Comparison of ENCODE assay signal across 34 cellular contexts in the genomic region with DNA sequence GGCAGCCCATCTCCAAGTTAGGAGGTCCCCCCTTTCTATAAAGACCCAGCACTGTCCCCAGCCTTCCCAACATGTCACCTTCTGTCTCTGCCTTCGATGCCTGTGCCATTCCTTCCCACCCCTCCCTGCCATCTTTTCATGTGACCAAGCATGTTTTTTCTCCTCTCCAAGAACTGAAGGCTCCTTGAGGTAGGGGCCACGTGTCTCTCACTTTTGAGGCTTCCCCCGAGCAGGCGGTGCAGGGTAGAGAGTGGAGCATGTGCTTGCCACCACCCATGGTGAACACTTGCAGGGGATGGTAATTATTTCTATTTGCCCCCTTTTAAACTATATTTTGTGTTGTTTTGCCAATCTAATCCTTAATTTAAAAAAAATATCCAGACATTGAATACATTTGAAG.
DNase-seq lines count a peak whose midpoint lies in the region; ATAC-seq, FAIRE-seq and TF ChIP-seq lines count a peak whose summit lies in the region.
"Had no signal": no experiment of that assay in that cellular context is flagged by ENCODE, and none has a peak within 500 bp of the region (broad histone marks: within the 10 kb centered on the region; RNA-seq: fewer than 3 reads in every experiment).

No MANE protein-coding gene starts in this region.

- no peaks in the 10 kb centered on the region for H4K20me1 ChIP-seq in HepG2 (ENCODE audit: insufficient read depth, low read length)
- H4K20me1 ChIP-seq: BLaER1; BLaER1 treated with 17β-estradiol and CSF1 and Interleukin-3, amounts not matched to agents 10 nM and 100 nM had no signal

- TF ChIP-seq CTCF in HepG2 (CRISPR knock-in tag; IDR thresholded peaks at IDR 0.05) (no peak), right lobe of liver (IDR thresholded peaks at IDR 0.05) (no peak)

- H3K23ac ChIP-seq in trophoblast cell (ENCODE audit: low read length) = no peak overlapping the region

- no peak overlapping the region for H3K27ac Mint-ChIP-seq in activated naive CD8-positive, alpha-beta T cell treated with anti-CD3 and anti-CD28 coated beads, Interleukin-2, amount 50 U/mL, for 24 hours
- H3K27ac Mint-ChIP-seq: B cell; CD4-positive, alpha-beta memory T cell; CD4-positive, alpha-beta T cell; CD4-positive, CD25-positive, alpha-beta regulatory T cell; CD8-positive, alpha-beta memory T cell; CD8-positive, alpha-beta T cell had no signal

- no peak overlapping the region for H2AFZ ChIP-seq in HepG2 (ENCODE audit: low read length)
- no peak overlapping the region for H2AFZ ChIP-seq in trophoblast cell (ENCODE audit: insufficient read depth, low read length, poor library complexity)

- no peak overlapping the region for H3K27ac ChIP-seq in HepG2 (ENCODE audit: extremely low read length, insufficient read depth, low read length)
- no peak overlapping the region for H3K27ac ChIP-seq in right lobe of liver
- H3K27ac ChIP-seq in trophoblast cell (ENCODE audit: low read depth, low read length) = no peak overlapping the region
- H3K27ac ChIP-seq: 22Rv1; A549; BLaER1; BLaER1 treated with 17β-estradiol and CSF1 and Interleukin-3, amounts not matched to agents 10 nM and 100 nM; C4-2B had no signal

- no peak for FAIRE-seq in HepG2 (lab: Jason Lieb, UNC)
- FAIRE-seq: A204.1, A549, D721Med had no signal

- DNase-seq in HepG2 (ENCODE audit: low spot score) (no peak), right lobe of liver (no peak), HEK293T (ENCODE audit: extremely low spot score) (no peak), trophoblast cell (no peak)
- no peak for DNase-seq in activated CD4-positive, alpha-beta T cell treated with anti-CD3 and anti-CD28 coated beads, Interleukin-2, amount 50 U/mL, for 48 hours
- DNase-seq in activated naive CD8-positive, alpha-beta T cell treated with anti-CD3 and anti-CD28 coated beads, Interleukin-2, amount 50 U/mL, for 24 hours = no peak
- DNase-seq: 8988T; ACHN; AML-193; BE2C; C1 segment of cervical spinal cord; Caco-2; Calu3; CD4-positive, alpha-beta memory T cell; CD4-positive, alpha-beta T cell; CD4-positive, CD25-positive, alpha-beta regulatory T cell; CD8-positive, alpha-beta memory T cell; CD8-positive, alpha-beta T cell; COR-L47; DMS 273 treated with DMSO at 0.1 percent for 48 hours; DMS153; DMS53; DMS79; DMS79 treated with DMSO at 0.1 percent for 48 hours; DND-41; EL had no signal

- no peaks in the 10 kb centered on the region for H3K36me3 Mint-ChIP-seq in activated naive CD8-positive, alpha-beta T cell treated with anti-CD3 and anti-CD28 coated beads, Interleukin-2, amount 50 U/mL, for 24 hours (ENCODE audit: low read depth)
- H3K36me3 Mint-ChIP-seq: CD4-positive, alpha-beta memory T cell; CD4-positive, CD25-positive, alpha-beta regulatory T cell; CD8-positive, alpha-beta memory T cell; CD8-positive, alpha-beta T cell had no signal

- no peak overlapping the region for H3K9ac ChIP-seq in HepG2 (ENCODE audit: insufficient read depth, low read depth, low read length)
- no peak overlapping the region for H3K9ac ChIP-seq in trophoblast cell (ENCODE audit: low read length)
- H3K9ac ChIP-seq: BLaER1; BLaER1 treated with 17β-estradiol and CSF1 and Interleukin-3, amounts not matched to agents 10 nM and 100 nM had no signal

- no peak overlapping the region for H3K4ac ChIP-seq in trophoblast cell (ENCODE audit: low read depth, low read length)

- 28% methylated on average over 4 of the region's 4 CpGs for WGBS in HepG2 (ENCODE audit: low lambda C conversion rate)
- WGBS in right lobe of liver (ENCODE audit: insufficient coverage, low coverage, low lambda C conversion rate, missing lambda C conversion rate) = 87% methylated on average over 4 of the region's 4 CpGs
- no CpG with 5 or more reads among the region's 4 CpGs for WGBS in trophoblast cell (ENCODE audit: extremely low coverage, insufficient coverage, insufficient read length)

- BruUV-seq in HepG2 (replicated peaks; lab: Mats Ljungman, UMichigan) = no TSS peak

- peaks cover 26% of the 10 kb centered on the region for H3K79me1 ChIP-seq in trophoblast cell (ENCODE audit: low read length)

- no peak for TF ChIP-seq RAD21 in HepG2 (CRISPR knock-in tag; IDR thresholded peaks at IDR 0.05)

- H3K27me3 Mint-ChIP-seq in activated naive CD8-positive, alpha-beta T cell treated with anti-CD3 and anti-CD28 coated beads, Interleukin-2, amount 50 U/mL, for 24 hours = peaks cover 8% of the 10 kb centered on the region

- H3K4me2 ChIP-seq in HepG2 (ENCODE audit: low read depth, low read length) (no peak overlapping the region), trophoblast cell (ENCODE audit: low read length) (no peak overlapping the region)
- H3K4me2 ChIP-seq: A549; BLaER1; BLaER1 treated with 17β-estradiol and CSF1 and Interleukin-3, amounts not matched to agents 10 nM and 100 nM had no signal

- H3K9me3 Mint-ChIP-seq in activated naive CD8-positive, alpha-beta T cell treated with anti-CD3 and anti-CD28 coated beads, Interleukin-2, amount 50 U/mL, for 24 hours = no peaks in the 10 kb centered on the region
- H3K9me3 Mint-ChIP-seq: CD4-positive, alpha-beta T cell; CD4-positive, CD25-positive, alpha-beta regulatory T cell; CD8-positive, alpha-beta memory T cell; CD8-positive, alpha-beta T cell had no signal

- no peaks in the 10 kb centered on the region for H3K79me2 ChIP-seq in HepG2 (ENCODE audit: insufficient read depth, low read length)
- H3K79me2 ChIP-seq in trophoblast cell (ENCODE audit: control insufficient read depth, insufficient read depth, low read length, poor library complexity) = no peaks in the 10 kb centered on the region

- H4K12ac ChIP-seq in trophoblast cell (ENCODE audit: low read depth, low read length) = no peak overlapping the region

- intact Hi-C loops in HepG2 (cut with micrococcal nuclease; ENCODE audit: unreplicated experiment) (no loop called here), right lobe of liver (cut with DNase I) (loop anchor here in 1 of 2 donors (10.0 kb wide), 1 partner anchor 87 kb away; no protein-coding TSS in a partner anchor)

- no peak overlapping the region for H3K18ac ChIP-seq in trophoblast cell (ENCODE audit: low read length)

- POLR2A ChIA-PET in HepG2 (lab: Yijun Ruan, JAX) = no interaction called here
- POLR2A ChIA-PET in HEK293T (lab: Yijun Ruan, JAX) = no interaction called here

- H3K27me3 ChIP-seq in HepG2 (ENCODE audit: control insufficient read depth in 1 of 2, insufficient read depth in 2 of 2, low read length in 2 of 2) (no peaks in the 10 kb centered on the region; a peak in 2 of 5 replicates), right lobe of liver (no peaks in the 10 kb centered on the region), trophoblast cell (ENCODE audit: insufficient read depth, low read length) (no peaks in the 10 kb centered on the region)
- H3K27me3 ChIP-seq: BLaER1; BLaER1 treated with 17β-estradiol and CSF1 and Interleukin-3, amounts not matched to agents 10 nM and 100 nM had no signal

- H2BK5ac ChIP-seq in trophoblast cell (ENCODE audit: low read depth, low read length, poor library complexity) = no peak overlapping the region

- peak overlapping the region; percentile 64 for H2AK5ac ChIP-seq in trophoblast cell (ENCODE audit: low read length)

- H3K4me3 Mint-ChIP-seq in activated naive CD8-positive, alpha-beta T cell treated with anti-CD3 and anti-CD28 coated beads, Interleukin-2, amount 50 U/mL, for 24 hours = no peak overlapping the region
- H3K4me3 Mint-ChIP-seq: B cell; CD4-positive, alpha-beta memory T cell; CD4-positive, alpha-beta T cell; CD4-positive, CD25-positive, alpha-beta regulatory T cell; CD8-positive, alpha-beta memory T cell; CD8-positive, alpha-beta T cell had no signal

- H3K4me1 Mint-ChIP-seq in activated naive CD8-positive, alpha-beta T cell treated with anti-CD3 and anti-CD28 coated beads, Interleukin-2, amount 50 U/mL, for 24 hours = no peaks in the 10 kb centered on the region
- H3K4me1 Mint-ChIP-seq: B cell; CD4-positive, alpha-beta memory T cell; CD4-positive, CD25-positive, alpha-beta regulatory T cell; CD8-positive, alpha-beta memory T cell had no signal

- H3K9me3 ChIP-seq in HepG2 (ENCODE audit: low read length) (no peaks in the 10 kb centered on the region), right lobe of liver (no peaks in the 10 kb centered on the region), trophoblast cell (ENCODE audit: insufficient read depth, low read depth, low read length) (no peaks in the 10 kb centered on the region)
- H3K9me3 ChIP-seq: A549, BE2C, BLaER1, Caco-2 had no signal

- no peak overlapping the region for H4K91ac ChIP-seq in trophoblast cell (ENCODE audit: low read depth, low read length)

- H2BK12ac ChIP-seq in trophoblast cell (ENCODE audit: low read length) = peak overlapping the region; percentile 41

- ATAC-seq in HepG2 (no peak), right lobe of liver (no peak)
- no peak for ATAC-seq in activated naive CD8-positive, alpha-beta T cell treated with anti-CD3 and anti-CD28 coated beads, Interleukin-2, amount 50 U/mL, for 24 hours
- ATAC-seq: A549; CD8-positive, alpha-beta T cell had no signal

- no peaks in the 10 kb centered on the region for H3K4me1 ChIP-seq in HepG2 (ENCODE audit: insufficient read depth, low read length)
- H3K4me1 ChIP-seq in right lobe of liver = peaks cover 0 to 18% (median 5%) of the 10 kb centered on the region in 4 donors
- peaks cover 8 to 17% of the 10 kb centered on the region in 2 experiments for H3K4me1 ChIP-seq in trophoblast cell (ENCODE audit: control insufficient read depth in 1 of 2, insufficient read depth in 2 of 2, low read length in 2 of 2)
- H3K4me1 ChIP-seq: A549, BE2C, Caco-2 had no signal

- H2BK120ac ChIP-seq in trophoblast cell (ENCODE audit: insufficient read depth, low read length, poor library complexity) = no peak overlapping the region

- no peak overlapping the region for H4K8ac ChIP-seq in trophoblast cell (ENCODE audit: low read depth, low read length)

- no peak for TF ChIP-seq POLR2A in HepG2 (IDR thresholded peaks at IDR 0.05; ENCODE audit: insufficient read depth in 1 of 2, low read depth in 2 of 2, low read length in 2 of 2)
- no peak for TF ChIP-seq POLR2A in right lobe of liver (IDR thresholded peaks at IDR 0.05)

- no peak overlapping the region for H3K14ac ChIP-seq in trophoblast cell (ENCODE audit: low read length)

- in situ Hi-C loops in HepG2 (cut with HindIII; ENCODE audit: extremely low pct_ligation_motif_present, low pct_unique_long_range_greater_than_20kb) = no loop called here

- TF ChIP-seq EP300 in HepG2 (IDR thresholded peaks at IDR 0.05; ENCODE audit: low read depth in 2 of 2, low read length in 2 of 2) (no peak), HepG2 (CRISPR knock-in tag; IDR thresholded peaks at IDR 0.05; ENCODE audit: borderline replicate concordance) (no peak)

- H3K4me3 ChIP-seq in HepG2 (replicated peaks in 1 of 3; ENCODE audit: insufficient read depth in 1 of 3, low read depth in 2 of 3, low read length in 3 of 3) (no peak overlapping the region), right lobe of liver (no peak overlapping the region), trophoblast cell (ENCODE audit: low read depth, low read length) (no peak overlapping the region)
- H3K4me3 ChIP-seq: A549; BLaER1; BLaER1 treated with 17β-estradiol and CSF1 and Interleukin-3, amounts not matched to agents 10 nM and 100 nM had no signal

- CTCF ChIA-PET in HepG2 (lab: Yijun Ruan, JAX; ENCODE audit: low intra/inter-chr PET ratio, low total read pairs) (no interaction called here), HEK293T (lab: Yijun Ruan, JAX) (no interaction called here)

- H3K36me3 ChIP-seq in HepG2 (replicated peaks in 1 of 2; ENCODE audit: control insufficient read depth in 1 of 2, insufficient read depth in 2 of 2, low read length in 2 of 2) (no peaks in the 10 kb centered on the region), right lobe of liver (no peaks in the 10 kb centered on the region), trophoblast cell (ENCODE audit: control insufficient read depth in 1 of 2, insufficient read depth in 2 of 2, low read length in 2 of 2) (no peaks in the 10 kb centered on the region)
- H3K36me3 ChIP-seq: BE2C; BLaER1; BLaER1 treated with 17β-estradiol and CSF1 and Interleukin-3, amounts not matched to agents 10 nM and 100 nM had no signal
